ENCODE assay signal across 1 cellular context in genomic region chr2:111172666-111173065, GRCh38.
TF ChIP-seq lines count a peak whose summit lies in the region.

No MANE protein-coding gene starts in this region.

TF ChIP-seq in H1, 55 proteins besides CTCF, POLR2A, EP300 and RAD21:
- no peak for TF ChIP-seq SP1 (IDR thresholded peaks at IDR 0.05; ENCODE audit: low read depth, low read length)
- TF ChIP-seq FOSL1 (IDR thresholded peaks at IDR 0.05; ENCODE audit: insufficient read depth, low read depth, low read length), result no peak
- no peak for TF ChIP-seq SIN3A (conservative IDR thresholded peaks at IDR 0.05 in 1 of 2, IDR thresholded peaks at IDR 0.05 in 1 of 2; ENCODE audit: low read depth in 1 of 2, low read length in 2 of 2)
- TF ChIP-seq CEBPB (IDR thresholded peaks at IDR 0.05; ENCODE audit: low read depth, low read length), result no peak
- TF ChIP-seq SIX5 (IDR thresholded peaks at IDR 0.05; ENCODE audit: low read depth, low read length), result no peak
- TF ChIP-seq KDM4A (IDR thresholded peaks at IDR 0.05; ENCODE audit: low read depth, low read length, severe bottlenecking), result no peak
- no peak for TF ChIP-seq POU5F1 (IDR thresholded peaks at IDR 0.05; ENCODE audit: low read depth, low read length)
- TF ChIP-seq BCL11A (IDR thresholded peaks at IDR 0.05; ENCODE audit: low read depth in 2 of 2, low read length in 2 of 2), result no peak
- no peak for TF ChIP-seq SP2 (IDR thresholded peaks at IDR 0.05; ENCODE audit: low read length)
- TF ChIP-seq HDAC6 (IDR thresholded peaks at IDR 0.05; ENCODE audit: low read depth, low read length), result no peak
- TF ChIP-seq EZH2 (IDR thresholded peaks at IDR 0.05; ENCODE audit: low read depth, low read length, severe bottlenecking), result no peak
TF ChIP-seq in H1: peak in this region for 0.
